In the genomic region with DNA sequence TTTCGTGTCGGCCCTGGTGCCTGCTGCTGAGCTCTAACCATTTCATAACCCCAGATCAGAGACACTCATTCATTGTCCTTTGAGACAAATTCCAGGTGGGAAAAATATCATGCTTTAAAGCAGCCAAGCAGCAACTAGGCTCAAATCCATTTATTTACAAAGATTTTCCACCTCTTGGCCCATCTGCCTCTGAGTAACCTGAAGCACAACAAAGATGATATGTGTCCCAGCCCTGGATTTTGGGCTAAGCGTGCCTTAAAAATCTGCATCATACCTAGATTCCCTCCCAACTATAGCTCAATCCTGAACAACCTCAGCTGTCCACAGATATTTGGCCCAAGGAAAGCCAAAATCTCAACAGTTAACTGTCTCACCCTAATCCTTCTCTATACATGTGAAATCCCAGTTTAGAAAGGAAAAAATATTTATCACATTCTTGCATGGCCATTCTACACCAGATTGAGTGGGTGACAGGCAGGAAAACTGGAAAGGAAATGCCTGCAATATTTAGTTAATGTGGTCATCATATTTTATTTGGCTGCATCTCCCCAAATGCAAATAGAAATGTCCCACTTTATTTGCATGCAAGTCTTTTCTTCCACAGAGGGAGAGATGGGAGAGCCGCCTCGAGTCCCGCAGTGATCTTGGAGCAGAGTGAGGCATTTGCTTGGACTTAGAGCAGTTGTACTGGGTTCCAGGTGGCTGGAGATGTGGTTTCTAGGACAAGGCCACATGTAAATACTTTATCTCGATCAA, we compare ENCODE assay signal across 15 cellular contexts.
DNase-seq lines count a peak whose midpoint lies in the region; ATAC-seq, FAIRE-seq and TF ChIP-seq lines count a peak whose summit lies in the region.
"Had no signal": no experiment of that assay in that cellular context is flagged by ENCODE, and none has a peak within 500 bp of the region (broad histone marks: within the 10 kb centered on the region; RNA-seq: fewer than 3 reads in every experiment).

No MANE protein-coding gene starts in this region.

- peak in 1 of 2 experiments; percentile 42 for DNase-seq in A549 (ENCODE audit: low read depth in 1 of 2, low spot score in 1 of 2)
- DNase-seq in HFF-Myc (ENCODE audit: extremely low read depth, low read depth) = peak; percentile 16
- DNase-seq in amniotic epithelial cell (ENCODE audit: low read depth) = peak; percentile 14
- peak; percentile 71 for DNase-seq in glomerular visceral epithelial cell (ENCODE audit: extremely low spot score)
- no peak for DNase-seq in DMS 273 treated with DMSO at 0.1 percent for 48 hours (lab: John Stamatoyannopoulos, UW)
- no peak for DNase-seq in NCI-H1694 treated with DMSO at 0.1 percent for 48 hours (lab: John Stamatoyannopoulos, UW)
- no peak for DNase-seq in COLO829 (ENCODE audit: low spot score)
- DNase-seq in NCI-H2196 (lab: John Stamatoyannopoulos, UW; ENCODE audit: unreplicated experiment) = no peak
- DNase-seq: activated CD8-positive, alpha-beta memory T cell treated with anti-CD3 and anti-CD28 coated beads, Interleukin-2, amount 10 ng/mL, durations not matched to agents 7 days and 5 days; CD4-positive, alpha-beta T cell; MM.1S; NCI-H69; stimulated activated CD4-positive, alpha-beta T cell treated with anti-CD3 and anti-CD28 coated beads, Interleukin-1b, Interleukin-23, amount 100 ng/mL, for 48 hours had no signal

- POLR2A ChIA-PET in A549 (lab: Yijun Ruan, JAX) = no interaction called here

- peak overlapping the region; percentile 65 for H3K4me2 ChIP-seq in A549

- no peak for TF ChIP-seq RAD21 in A549 (conservative IDR thresholded peaks at IDR 0.05 in 1 of 2, IDR thresholded peaks at IDR 0.05 in 1 of 2)

- no peak for TF ChIP-seq POLR2A in A549 (IDR thresholded peaks at IDR 0.05; ENCODE audit: low read length)

- 44% methylated on average over 7 of the region's 7 CpGs for WGBS in A549 (ENCODE audit: missing lambda C conversion rate)

- CTCF ChIA-PET in A549 (lab: Yijun Ruan, JAX) = no interaction called here

- H3K27ac ChIP-seq in A549 = peak overlapping the region; percentile 44 to 67; a peak in 4 of 6 replicates

- TF ChIP-seq CTCF in A549 (IDR thresholded peaks at IDR 0.05) = no peak
- TF ChIP-seq CTCF in HFF-Myc (IDR thresholded peaks at IDR 0.05; ENCODE audit: low read depth, low read length, missing control alignments) = no peak

- H3K4me3 ChIP-seq in A549 (no peak overlapping the region), HFF-Myc (replicated peaks; ENCODE audit: low read depth, low read length) (no peak overlapping the region)

- no peaks in the 10 kb centered on the region for H3K9me3 ChIP-seq in A549

- TF ChIP-seq EP300 in A549 (IDR thresholded peaks at IDR 0.05) = no peak

- peak in 1 of 2 experiments; percentile 79; a peak in 4 of 6 replicates for ATAC-seq in A549
- ATAC-seq: activated CD8-positive, alpha-beta memory T cell treated with anti-CD3 and anti-CD28 coated beads, Interleukin-2, amount 10 ng/mL, durations not matched to agents 7 days and 5 days; esophagus mucosa had no signal

- peak; percentile 7 for FAIRE-seq in A549 (lab: Jason Lieb, UNC)
- FAIRE-seq: keratinocyte had no signal

- H3K4me1 ChIP-seq in A549 = peaks cover 30% of the 10 kb centered on the region

TF ChIP-seq in A549, 52 proteins besides CTCF, POLR2A, EP300 and RAD21:
- TF ChIP-seq ESRRA (IDR thresholded peaks at IDR 0.05; ENCODE audit: borderline replicate concordance, low read length) = no peak
- no peak for TF ChIP-seq HDAC2 (IDR thresholded peaks at IDR 0.05)
- TF ChIP-seq FOSL2 (IDR thresholded peaks at IDR 0.05) = no peak
- peak; percentile 48 for TF ChIP-seq FOSL2 (CRISPR knock-in tag; IDR thresholded peaks at IDR 0.05)
- TF ChIP-seq GATA3 (IDR thresholded peaks at IDR 0.05; ENCODE audit: borderline replicate concordance) = peak; percentile 52; the same call in 1 of the 2 replicates
- no peak for TF ChIP-seq POLR2AphosphoS2 (conservative IDR thresholded peaks at IDR 0.05; ENCODE audit: low read length)
- no peak for TF ChIP-seq REST (IDR thresholded peaks at IDR 0.05)
- TF ChIP-seq NR3C1 (IDR thresholded peaks at IDR 0.05) = no peak
- no peak for TF ChIP-seq SREBF2 (IDR thresholded peaks at IDR 0.05)
- TF ChIP-seq ZNF302 (CRISPR knock-in tag; IDR thresholded peaks at IDR 0.05) = no peak
- no peak for TF ChIP-seq CHD2 (IDR thresholded peaks at IDR 0.05; ENCODE audit: low read length, partially characterized antibody)
- no peak for TF ChIP-seq MYC (IDR thresholded peaks at IDR 0.05; ENCODE audit: borderline replicate concordance, low read length)
- no peak for TF ChIP-seq JUNB (IDR thresholded peaks at IDR 0.05)
- TF ChIP-seq HES2 (IDR thresholded peaks at IDR 0.05) = no peak
- TF ChIP-seq NFE2L2 (conservative IDR thresholded peaks at IDR 0.05; ENCODE audit: low read length) = no peak
- no peak for TF ChIP-seq CHD4 (IDR thresholded peaks at IDR 0.05; ENCODE audit: borderline replicate concordance)
- no peak for TF ChIP-seq NPAS2 (CRISPR knock-in tag; IDR thresholded peaks at IDR 0.05; ENCODE audit: borderline replicate concordance)
- no peak for TF ChIP-seq EHF (CRISPR knock-in tag; IDR thresholded peaks at IDR 0.05)
- TF ChIP-seq, protein P1, sequence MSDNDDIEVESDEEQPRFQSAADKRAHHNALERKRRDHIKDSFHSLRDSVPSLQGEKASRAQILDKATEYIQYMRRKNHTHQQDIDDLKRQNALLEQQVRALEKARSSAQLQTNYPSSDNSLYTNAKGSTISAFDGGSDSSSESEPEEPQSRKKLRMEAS (IDR thresholded peaks at IDR 0.05) = peak; percentile 31; the same call in 1 of the 2 replicates
- no peak for TF ChIP-seq PBX3 (IDR thresholded peaks at IDR 0.05)
- no peak for TF ChIP-seq HOXB5 (CRISPR knock-in tag; IDR thresholded peaks at IDR 0.05)
- no peak for TF ChIP-seq KDM5A (IDR thresholded peaks at IDR 0.05)
- no peak for TF ChIP-seq ZC3H11A (IDR thresholded peaks at IDR 0.05)

Comparison
In these comparisons a context has a peak if more than half of its experiments do, and no peak if none do; other contexts are left out.
1. DNase-seq: peak in HFF-Myc (single experiment), amniotic epithelial cell (single experiment) and glomerular visceral epithelial cell (single experiment); none in DMS 273 treated with DMSO at 0.1 percent for 48 hours (single experiment), NCI-H1694 treated with DMSO at 0.1 percent for 48 hours (single experiment), COLO829 (single experiment) and NCI-H2196 (single experiment).